Comparison of ENCODE assay signal across 30 cellular contexts in genomic region chrX:150127216-150127615, GRCh38.
"Had no signal": no experiment of that assay in that cellular context is flagged by ENCODE, and none has a peak within 500 bp of the region (broad histone marks: within the 10 kb centered on the region; RNA-seq: fewer than 3 reads in every experiment).

No MANE protein-coding gene starts in this region.

- H3K27me3 ChIP-seq: ascending aorta, cardiac muscle cell, colonic mucosa had no signal

- ATAC-seq: activated CD4-positive, CD25-positive, alpha-beta regulatory T cell treated with anti-CD3 and anti-CD28 coated beads, Interleukin-2, amount 50 U/mL, for 24 hours; activated CD8-positive, alpha-beta T cell treated with anti-CD3 and anti-CD28 coated beads for 36 hours; activated naive CD4-positive, alpha-beta T cell treated with anti-CD3 and anti-CD28 coated beads, Interleukin-2, amount 50 U/mL, for 72 hours; activated T-cell treated with anti-CD3 and anti-CD28 coated beads, Interleukin-2, amount 50 U/mL, for 72 hours; esophagus mucosa; T-helper 17 cell had no signal

- H3K36me3 Mint-ChIP-seq: activated naive CD4-positive, alpha-beta T cell treated with anti-CD3 and anti-CD28 coated beads, Interleukin-2, amount 10 ng/mL, durations not matched to agents 7 days and 5 days; activated naive CD4-positive, alpha-beta T cell treated with anti-CD3 and anti-CD28 coated beads, Interleukin-2, amount 50 U/mL, for 72 hours; activated naive CD8-positive, alpha-beta T cell treated with anti-CD3 and anti-CD28 coated beads, Interleukin-2, amount 10 ng/mL, durations not matched to agents 7 days and 5 days; brain had no signal

- H3K9me3 Mint-ChIP-seq: activated B cell treated with CpG ODN at 0.5 μM for 24 hours; activated CD8-positive, alpha-beta T cell treated with anti-CD3 and anti-CD28 coated beads for 36 hours; activated naive CD4-positive, alpha-beta T cell treated with anti-CD3 and anti-CD28 coated beads, Interleukin-2, amount 10 ng/mL, durations not matched to agents 7 days and 5 days; activated naive CD4-positive, alpha-beta T cell treated with anti-CD3 and anti-CD28 coated beads, Interleukin-2, amount 50 U/mL, for 72 hours; activated naive CD8-positive, alpha-beta T cell treated with anti-CD3 and anti-CD28 coated beads, Interleukin-2, amount 10 ng/mL, durations not matched to agents 7 days and 5 days; activated T-cell treated with anti-CD3 and anti-CD28 coated beads, Interleukin-2, amount 50 U/mL, for 72 hours; T-helper 2 cell treated with Interferon-gamma antibody and Interleukin-4, amounts not matched to agents 5 μg/mL and 100 μg/mL, for 36 hours had no signal

- H3K4me3 Mint-ChIP-seq: activated B cell treated with CpG ODN at 0.5 μM for 24 hours; activated CD8-positive, alpha-beta T cell treated with anti-CD3 and anti-CD28 coated beads for 36 hours; activated naive CD4-positive, alpha-beta T cell treated with anti-CD3 and anti-CD28 coated beads, Interleukin-2, amount 10 ng/mL, durations not matched to agents 7 days and 5 days; activated naive CD8-positive, alpha-beta T cell treated with anti-CD3 and anti-CD28 coated beads, Interleukin-2, amount 10 ng/mL, durations not matched to agents 7 days and 5 days; activated T-cell treated with anti-CD3 and anti-CD28 coated beads, Interleukin-2, amount 50 U/mL, for 72 hours; brain; T-helper 17 cell; T-helper 2 cell treated with Interferon-gamma antibody and Interleukin-4, amounts not matched to agents 5 μg/mL and 100 μg/mL, for 36 hours had no signal

- DNase-seq: activated B cell treated with CpG ODN at 0.5 μM for 24 hours; activated CD4-positive, alpha-beta T cell treated with anti-CD3 and anti-CD28 coated beads for 48 hours; activated CD4-positive, alpha-beta T cell treated with anti-CD3 and anti-CD28 coated beads, Interleukin-2, amount 50 U/mL, for 1 hour; activated CD4-positive, alpha-beta T cell treated with anti-CD3 and anti-CD28 coated beads, Interleukin-2, amount 50 U/mL, for 48 hours; activated CD8-positive, alpha-beta memory T cell treated with anti-CD3 and anti-CD28 coated beads for 24 hours; activated CD8-positive, alpha-beta T cell treated with anti-CD3 and anti-CD28 coated beads for 36 hours; activated gamma-delta T cell; activated naive CD4-positive, alpha-beta T cell; activated naive CD4-positive, alpha-beta T cell treated with anti-CD3 and anti-CD28 coated beads, Interleukin-2, amount 10 ng/mL, durations not matched to agents 7 days and 5 days; activated naive CD8-positive, alpha-beta T cell treated with anti-CD3 and anti-CD28 coated beads, Interleukin-2, amount 10 ng/mL, durations not matched to agents 7 days and 5 days; activated T-cell treated with anti-CD3 and anti-CD28 coated beads, Interleukin-2, amount 50 U/mL, for 1 hour; activated T-cell treated with anti-CD3 and anti-CD28 coated beads, Interleukin-2, amount 50 U/mL, for 72 hours; central memory CD4-positive, alpha-beta T cell; cerebellar nuclear complex; colonic mucosa; effector CD8-positive, alpha-beta T cell; foreskin fibroblast; head of caudate nucleus; T-helper 17 cell; T1000; WERI-Rb-1 had no signal

- FAIRE-seq: frontal cortex had no signal

- H3K27ac ChIP-seq: ascending aorta, breast epithelium, cardiac muscle cell, colonic mucosa, WERI-Rb-1 had no signal

- H3K9me3 ChIP-seq: ascending aorta, breast epithelium, colonic mucosa had no signal

- H3K4me3 ChIP-seq: ascending aorta, breast epithelium, cardiac muscle cell, colonic mucosa had no signal

- H3K4me1 ChIP-seq: ascending aorta, breast epithelium, colonic mucosa had no signal

- H3K36me3 ChIP-seq: ascending aorta, breast epithelium, cardiac muscle cell, colonic mucosa, WERI-Rb-1 had no signal

- H3K4me1 Mint-ChIP-seq: activated B cell treated with CpG ODN at 0.5 μM for 24 hours; activated naive CD4-positive, alpha-beta T cell treated with anti-CD3 and anti-CD28 coated beads, Interleukin-2, amount 10 ng/mL, durations not matched to agents 7 days and 5 days; brain; T-helper 17 cell had no signal

- H3K27me3 Mint-ChIP-seq: activated CD8-positive, alpha-beta T cell treated with anti-CD3 and anti-CD28 coated beads for 36 hours; activated naive CD4-positive, alpha-beta T cell treated with anti-CD3 and anti-CD28 coated beads, Interleukin-2, amount 10 ng/mL, durations not matched to agents 7 days and 5 days; brain; T-helper 17 cell had no signal

- H3K27ac Mint-ChIP-seq: activated B cell treated with CpG ODN at 0.5 μM for 24 hours; activated CD8-positive, alpha-beta T cell treated with anti-CD3 and anti-CD28 coated beads for 36 hours; activated naive CD4-positive, alpha-beta T cell treated with anti-CD3 and anti-CD28 coated beads, Interleukin-2, amount 10 ng/mL, durations not matched to agents 7 days and 5 days; activated naive CD4-positive, alpha-beta T cell treated with anti-CD3 and anti-CD28 coated beads, Interleukin-2, amount 50 U/mL, for 72 hours; activated naive CD8-positive, alpha-beta T cell treated with anti-CD3 and anti-CD28 coated beads, Interleukin-2, amount 10 ng/mL, durations not matched to agents 7 days and 5 days; activated T-cell treated with anti-CD3 and anti-CD28 coated beads, Interleukin-2, amount 50 U/mL, for 72 hours; brain; T-helper 17 cell; T-helper 2 cell treated with Interferon-gamma antibody and Interleukin-4, amounts not matched to agents 5 μg/mL and 100 μg/mL, for 36 hours had no signal
